In the genomic region with DNA sequence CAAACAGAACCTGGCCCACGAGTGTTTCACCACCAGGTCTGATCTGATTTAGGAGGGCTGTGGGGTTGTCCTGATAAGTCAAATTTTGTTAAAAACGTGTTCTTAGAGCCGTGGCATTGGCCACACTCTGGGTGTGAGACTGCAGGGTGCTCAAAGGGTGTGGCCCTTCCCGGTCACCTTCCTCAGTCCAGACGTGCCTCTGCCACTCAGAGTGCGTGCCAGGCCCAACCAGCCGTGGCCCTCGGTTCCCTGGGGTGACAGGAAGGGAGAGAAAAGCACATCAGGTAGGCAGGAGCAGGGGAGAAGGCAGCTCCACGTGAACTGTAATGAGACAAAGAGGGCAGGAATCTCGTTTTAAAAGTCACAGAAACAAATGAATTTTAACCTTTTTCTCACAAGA, we compare ENCODE assay signal across 19 cellular contexts.
DNase-seq lines count a peak whose midpoint lies in the region; ATAC-seq and TF ChIP-seq lines count a peak whose summit lies in the region.
"Had no signal": no experiment of that assay in that cellular context is flagged by ENCODE, and none has a peak within 500 bp of the region (broad histone marks: within the 10 kb centered on the region; RNA-seq: fewer than 3 reads in every experiment).

No MANE protein-coding gene starts in this region.

- H3K27me3 Mint-ChIP-seq in osteocyte (ENCODE audit: unreplicated experiment), result peaks cover 5% of the 10 kb centered on the region

- H3K36me3 Mint-ChIP-seq in osteocyte (ENCODE audit: unreplicated experiment), result no peaks in the 10 kb centered on the region
- H3K36me3 Mint-ChIP-seq: CD4-positive, CD25-positive, alpha-beta regulatory T cell; CD8-positive, alpha-beta memory T cell had no signal

- ATAC-seq in left lobe of liver (no peak), GM21528 (IDR thresholded peaks at IDR 0.05; ENCODE audit: low FRiP score, unreplicated experiment) (no peak)
- ATAC-seq: GM12878 had no signal

- no peak for TF ChIP-seq CTCF in osteocyte (IDR thresholded peaks at IDR 0.05)

- H3K4me3 Mint-ChIP-seq in osteocyte (ENCODE audit: unreplicated experiment), result no peak overlapping the region
- H3K4me3 Mint-ChIP-seq: CD4-positive, CD25-positive, alpha-beta regulatory T cell; CD8-positive, alpha-beta memory T cell had no signal

- DNase-seq in NCI-H69 (lab: John Stamatoyannopoulos, UW) (peak; percentile 25), left lobe of liver (ENCODE audit: low spot score) (peak; percentile 32), osteocyte (ENCODE audit: extremely low spot score, unreplicated experiment) (peak; percentile 74), activated gamma-delta T cell treated with Interleukin-2 at 50 U/mL for 16 hours (no peak), SW 1271 (lab: John Stamatoyannopoulos, UW) (no peak), pons (ENCODE audit: low spot score) (no peak)
- DNase-seq: ACHN; BE2C; C1 segment of cervical spinal cord; CD4-positive, CD25-positive, alpha-beta regulatory T cell; CD8-positive, alpha-beta memory T cell; COR-L47; DMS 273 treated with DMSO at 0.1 percent for 48 hours; DMS53; DND-41; EL; HCEC 1CT had no signal

- no peak overlapping the region for H3K27ac Mint-ChIP-seq in osteocyte (ENCODE audit: unreplicated experiment)
- H3K27ac Mint-ChIP-seq: CD4-positive, CD25-positive, alpha-beta regulatory T cell; CD8-positive, alpha-beta memory T cell had no signal

- no peaks in the 10 kb centered on the region for H3K4me1 Mint-ChIP-seq in osteocyte (ENCODE audit: unreplicated experiment)
- H3K4me1 Mint-ChIP-seq: CD4-positive, CD25-positive, alpha-beta regulatory T cell; CD8-positive, alpha-beta memory T cell had no signal

- no peaks in the 10 kb centered on the region for H3K9me3 Mint-ChIP-seq in osteocyte (ENCODE audit: unreplicated experiment)
- H3K9me3 Mint-ChIP-seq: CD8-positive, alpha-beta memory T cell had no signal

Comparison
In these comparisons a context has a peak if more than half of its experiments do, and no peak if none do; other contexts are left out.
1. DNase-seq: peak in NCI-H69 (single experiment), left lobe of liver (single experiment) and osteocyte (single experiment); none in activated gamma-delta T cell treated with Interleukin-2 at 50 U/mL for 16 hours (single experiment), SW 1271 (0 of 2) and pons (single experiment).